ENCODE assay signal across 9 cellular contexts in genomic region chr10:96863922-96864543, GRCh38. TPM values are rescaled to one million over a fixed set of nuclear protein-coding genes. Genes with fewer than 3 reads are reported as not detected.
DNase-seq lines count a peak whose midpoint lies in the region; ATAC-seq and TF ChIP-seq lines count a peak whose summit lies in the region.
"Had no signal": no experiment of that assay in that cellular context is flagged by ENCODE, and none has a peak within 500 bp of the region (broad histone marks: within the 10 kb centered on the region; RNA-seq: fewer than 3 reads in every experiment).

No MANE protein-coding gene starts in this region.

- no peak overlapping the region for H3K4me3 Mint-ChIP-seq in neural progenitor cell

- H3K36me3 ChIP-seq in neural progenitor cell, result no peaks in the 10 kb centered on the region

- H4K20me1 ChIP-seq in neural progenitor cell (ENCODE audit: low read depth), result peaks cover 64% of the 10 kb centered on the region

- H3K27me3 Mint-ChIP-seq in neural progenitor cell (ENCODE audit: insufficient read depth, low read depth), result no peaks in the 10 kb centered on the region

- H3K9ac ChIP-seq in neural progenitor cell, result no peak overlapping the region
- H3K9ac ChIP-seq: BLaER1 had no signal

- no peaks in the 10 kb centered on the region for H3K9me3 ChIP-seq in neural progenitor cell (ENCODE audit: low read depth)

- peaks cover 2% of the 10 kb centered on the region for H3K9me3 Mint-ChIP-seq in neural progenitor cell

- DNase-seq in SIG-M5 treated with dmso at 0.1 percent for 504 hours (lab: John Stamatoyannopoulos, UW; ENCODE audit: unreplicated experiment), result peak; percentile 59
- DNase-seq in SIG-M5 (lab: John Stamatoyannopoulos, UW), result no peak
- DNase-seq in RKO (ENCODE audit: low spot score), result peak; percentile 68
- DNase-seq in hepatic stellate cell (ENCODE audit: low spot score), result peak; percentile 15
- no peak for DNase-seq in stimulated activated CD4-positive, alpha-beta T cell treated with anti-CD3 and anti-CD28 coated beads, Interleukin-4, amount 100 ng/mL, for 4 hours
- DNase-seq in neural progenitor cell (ENCODE audit: low spot score), result no peak
- DNase-seq in central memory CD4-positive, alpha-beta T cell, result no peak

- no peak overlapping the region for H3K27ac Mint-ChIP-seq in neural progenitor cell

- no peak overlapping the region for H3K4me2 ChIP-seq in neural progenitor cell
- H3K4me2 ChIP-seq: BLaER1 had no signal

- H3K4me3 ChIP-seq in neural progenitor cell, result no peak overlapping the region
- H3K4me3 ChIP-seq: BLaER1 had no signal

- peaks cover 100% of the 10 kb centered on the region for H3K79me2 ChIP-seq in neural progenitor cell (ENCODE audit: low read depth)

- no peaks in the 10 kb centered on the region for H3K27me3 ChIP-seq in neural progenitor cell
- H3K27me3 ChIP-seq: BLaER1 had no signal

- H3K36me3 Mint-ChIP-seq in neural progenitor cell, result peaks cover 35% of the 10 kb centered on the region

- no peak overlapping the region for H3K27ac ChIP-seq in neural progenitor cell
- H3K27ac ChIP-seq: BLaER1 had no signal

- no peaks in the 10 kb centered on the region for H3K4me1 ChIP-seq in neural progenitor cell
- H3K4me1 ChIP-seq: BLaER1 had no signal

- TF ChIP-seq CTCF in neural progenitor cell (IDR thresholded peaks at IDR 0.05), result no peak

- H3F3A ChIP-seq in neural progenitor cell (ENCODE audit: low read depth), result no peaks in the 10 kb centered on the region

- peak; percentile 66 for ATAC-seq in HG03066 (IDR thresholded peaks at IDR 0.05; ENCODE audit: low read depth, unreplicated experiment)

- no peaks in the 10 kb centered on the region for H3K4me1 Mint-ChIP-seq in neural progenitor cell

- no peak overlapping the region for H2AFZ ChIP-seq in neural progenitor cell (replicated peaks)

RNA-seq across cellular contexts. Expression of gene LCOR, which starts 31.9 kb away (rescaled TPM):
- 24.9 and 35.3 TPM in 2 replicates for total RNA-seq in neural progenitor cell (ENCODE audit: low replicate concordance)

Comparison
In these comparisons a context has a peak if more than half of its experiments do, and no peak if none do; other contexts are left out.
1. DNase-seq: peak in SIG-M5 treated with dmso at 0.1 percent for 504 hours (single experiment), RKO (single experiment) and hepatic stellate cell (single experiment); none in SIG-M5 (single experiment), stimulated activated CD4-positive, alpha-beta T cell treated with anti-CD3 and anti-CD28 coated beads, Interleukin-4, amount 100 ng/mL, for 4 hours (0 of 2), neural progenitor cell (single experiment) and central memory CD4-positive, alpha-beta T cell (single experiment).